In the genomic region with DNA sequence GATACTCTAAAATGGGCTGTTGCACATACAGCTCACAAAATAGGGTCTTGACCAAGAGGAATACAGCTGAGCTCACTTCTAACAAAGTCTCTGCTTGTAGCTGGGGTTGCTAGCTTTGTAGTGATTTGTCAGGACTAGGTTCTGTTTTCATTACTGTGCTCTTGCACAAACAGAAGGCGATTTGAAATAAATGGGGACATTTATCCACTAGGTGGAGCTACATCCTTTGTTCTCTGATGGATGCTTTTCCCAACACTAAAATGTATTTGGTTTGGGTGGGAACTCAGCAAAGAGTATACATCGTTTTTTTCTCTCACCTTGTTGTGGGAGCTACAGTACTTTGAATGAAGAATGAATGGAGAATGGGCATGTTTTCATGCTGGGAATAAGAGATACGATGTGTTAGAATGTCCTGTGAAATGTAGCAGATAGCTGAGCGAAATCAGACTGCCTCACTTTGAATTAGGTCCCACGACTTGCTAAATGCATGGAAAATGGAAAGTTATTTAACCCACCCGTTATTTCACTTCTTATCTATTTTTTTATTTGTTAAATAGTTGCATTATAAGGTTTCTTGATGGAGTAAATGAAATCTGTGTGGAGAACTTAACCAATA, we compare ENCODE assay signal across 8 cellular contexts.
DNase-seq lines count a peak whose midpoint lies in the region; ATAC-seq and TF ChIP-seq lines count a peak whose summit lies in the region.

No MANE protein-coding gene starts in this region.

- peak; percentile 77 for DNase-seq in Ammon's horn (ENCODE audit: low spot score)
- DNase-seq in NCI-H69 (lab: John Stamatoyannopoulos, UW) = peak; percentile 72
- DNase-seq in MCF 10A (ENCODE audit: unreplicated experiment) = peak; percentile 61
- no peak for DNase-seq in left colon
- no peak for DNase-seq in effector CD4-positive, alpha-beta T cell
- no peak for DNase-seq in activated naive CD4-positive, alpha-beta T cell treated with anti-CD3 and anti-CD28 coated beads for 36 hours

- ATAC-seq in GM18861 (IDR thresholded peaks at IDR 0.05; ENCODE audit: unreplicated experiment) = peak; percentile 64
- peak; percentile 66 for ATAC-seq in HG03432 (IDR thresholded peaks at IDR 0.05; ENCODE audit: unreplicated experiment)
- ATAC-seq in left colon = peak; percentile 34

- peaks cover 5% of the 10 kb centered on the region for H3K4me1 Mint-ChIP-seq in MCF 10A (ENCODE audit: insufficient read depth, unreplicated experiment)
- H3K4me1 Mint-ChIP-seq in activated naive CD4-positive, alpha-beta T cell treated with anti-CD3 and anti-CD28 coated beads for 36 hours (ENCODE audit: low read depth) = no peaks in the 10 kb centered on the region

- intact Hi-C loops in MCF 10A (cut with micrococcal nuclease) (loop anchor here (1.0 to 10.0 kb wide), 3 partner anchors 140 to 1693 kb away; no protein-coding TSS in a partner anchor), left colon (cut with DNase I, micrococcal nuclease) (no loop called here)
- intact Hi-C loops in activated naive CD4-positive, alpha-beta T cell treated with anti-CD3 and anti-CD28 coated beads for 36 hours (cut with micrococcal nuclease) = loop anchor here (2.0 kb wide), 1 partner anchor 141 kb away; no protein-coding TSS in a partner anchor

- H3K27ac Mint-ChIP-seq in MCF 10A (ENCODE audit: low read depth, unreplicated experiment) = no peak overlapping the region
- H3K27ac Mint-ChIP-seq in activated naive CD4-positive, alpha-beta T cell treated with anti-CD3 and anti-CD28 coated beads for 36 hours = no peak overlapping the region

- H3K4me3 Mint-ChIP-seq in MCF 10A (ENCODE audit: unreplicated experiment) = no peak overlapping the region
- H3K4me3 Mint-ChIP-seq in activated naive CD4-positive, alpha-beta T cell treated with anti-CD3 and anti-CD28 coated beads for 36 hours = no peak overlapping the region

- no peaks in the 10 kb centered on the region for H3K9me3 Mint-ChIP-seq in MCF 10A (ENCODE audit: unreplicated experiment)
- H3K9me3 Mint-ChIP-seq in activated naive CD4-positive, alpha-beta T cell treated with anti-CD3 and anti-CD28 coated beads for 36 hours = no peaks in the 10 kb centered on the region

- no TSS peak for BruUV-seq in MCF 10A (replicated peaks; lab: Mats Ljungman, UMichigan)

- TF ChIP-seq CTCF in MCF 10A (IDR thresholded peaks at IDR 0.05; ENCODE audit: unreplicated experiment) = peak; percentile 72

- H3K36me3 Mint-ChIP-seq in MCF 10A (ENCODE audit: insufficient read depth, unreplicated experiment) = no peaks in the 10 kb centered on the region
- no peaks in the 10 kb centered on the region for H3K36me3 Mint-ChIP-seq in activated naive CD4-positive, alpha-beta T cell treated with anti-CD3 and anti-CD28 coated beads for 36 hours (ENCODE audit: low read depth)

- H3K27me3 Mint-ChIP-seq in MCF 10A (ENCODE audit: insufficient read depth, unreplicated experiment) = peaks cover 17% of the 10 kb centered on the region
- H3K27me3 Mint-ChIP-seq in activated naive CD4-positive, alpha-beta T cell treated with anti-CD3 and anti-CD28 coated beads for 36 hours (ENCODE audit: low read depth) = no peaks in the 10 kb centered on the region

- POLR2A ChIA-PET in MCF 10A (lab: Yijun Ruan, JAX) = interaction anchor here (1.1 kb wide), 1 partner anchor 9 kb away, joined by 4 read pairs; no protein-coding TSS in a partner anchor

- CTCF ChIA-PET in MCF 10A (lab: Yijun Ruan, JAX) = interaction anchor here (0.6 to 5.6 kb wide), 52 partner anchors 10 to 1870 kb away, joined by 3 to 65 read pairs (median 3); partner anchors contain the start of gene MAP3K7
- CTCF ChIA-PET in activated naive CD4-positive, alpha-beta T cell treated with anti-CD3 and anti-CD28 coated beads for 36 hours (lab: Charles Lee) = interaction anchor here (0.8 to 1.4 kb wide), 14 partner anchors 10 to 838 kb away, joined by 3 to 5 read pairs (median 3); no protein-coding TSS in a partner anchor

Comparison
In these comparisons a context has a peak if more than half of its experiments do, and no peak if none do; other contexts are left out.
1. DNase-seq: peak in Ammon's horn (single experiment), NCI-H69 (single experiment) and MCF 10A (single experiment); none in left colon (0 of 2), effector CD4-positive, alpha-beta T cell (single experiment) and activated naive CD4-positive, alpha-beta T cell treated with anti-CD3 and anti-CD28 coated beads for 36 hours (single experiment).
2. intact Hi-C loops: an anchor here in MCF 10A (1.0 to 10.0 kb wide) and activated naive CD4-positive, alpha-beta T cell treated with anti-CD3 and anti-CD28 coated beads for 36 hours (2.0 kb wide); none called in left colon.
3. Peak in every context shown above with its lines, with median percentiles within 50 percentile points of each other: ATAC-seq.